In the genomic region with DNA sequence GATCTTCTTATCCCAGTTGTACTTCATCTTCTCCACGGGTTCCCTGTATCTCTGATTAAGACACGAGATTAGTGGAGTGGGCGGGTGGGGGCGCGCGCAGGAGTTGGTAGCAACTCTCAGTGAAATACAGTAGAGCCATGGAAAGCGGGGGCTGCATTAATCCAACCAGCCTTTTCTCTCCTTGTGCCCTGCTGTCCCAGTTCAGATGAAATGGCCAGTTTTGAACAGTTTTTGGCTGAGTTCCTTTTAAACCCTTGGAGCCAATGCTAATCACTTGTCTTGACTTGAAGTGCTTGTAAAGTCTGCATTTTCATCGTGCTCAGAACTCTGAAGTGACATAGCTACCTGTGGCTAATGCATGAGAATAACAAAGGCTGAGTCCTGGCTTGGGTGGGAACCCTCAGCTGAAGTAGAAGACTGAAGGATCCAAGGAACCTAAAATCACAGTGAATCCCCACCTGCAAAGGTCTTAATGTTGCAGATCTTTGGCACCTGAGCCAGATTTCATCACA, we compare ENCODE assay signal across 1 cellular context.
TF ChIP-seq lines count a peak whose summit lies in the region.

No MANE protein-coding gene starts in this region.

TF ChIP-seq in HEK293, 187 proteins besides CTCF, POLR2A, EP300 and RAD21 (continued from another document):
- TF ChIP-seq, protein P1, sequence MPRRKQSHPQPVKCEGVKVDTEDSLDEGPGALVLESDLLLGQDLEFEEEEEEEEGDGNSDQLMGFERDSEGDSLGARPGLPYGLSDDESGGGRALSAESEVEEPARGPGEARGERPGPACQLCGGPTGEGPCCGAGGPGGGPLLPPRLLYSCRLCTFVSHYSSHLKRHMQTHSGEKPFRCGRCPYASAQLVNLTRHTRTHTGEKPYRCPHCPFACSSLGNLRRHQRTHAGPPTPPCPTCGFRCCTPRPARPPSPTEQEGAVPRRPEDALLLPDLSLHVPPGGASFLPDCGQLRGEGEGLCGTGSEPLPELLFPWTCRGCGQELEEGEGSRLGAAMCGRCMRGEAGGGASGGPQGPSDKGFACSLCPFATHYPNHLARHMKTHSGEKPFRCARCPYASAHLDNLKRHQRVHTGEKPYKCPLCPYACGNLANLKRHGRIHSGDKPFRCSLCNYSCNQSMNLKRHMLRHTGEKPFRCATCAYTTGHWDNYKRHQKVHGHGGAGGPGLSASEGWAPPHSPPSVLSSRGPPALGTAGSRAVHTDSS (tag by site-specific recombination; IDR thresholded peaks at IDR 0.05): no peak
